In genomic region chr22:24550028-24550901, GRCh38 we compare ENCODE assay signal across 1 cellular context.
TF ChIP-seq lines count a peak whose summit lies in the region.

No MANE protein-coding gene starts in this region.

TF ChIP-seq in HepG2, 621 proteins besides CTCF, POLR2A, EP300 and RAD21 (continues in another document):
- TF ChIP-seq ZFP37 (CRISPR knock-in tag; IDR thresholded peaks at IDR 0.05; ENCODE audit: borderline replicate concordance) (no peak), ATRX (CRISPR knock-in tag; IDR thresholded peaks at IDR 0.05; ENCODE audit: borderline replicate concordance) (no peak), SNAPC5 (CRISPR knock-in tag; IDR thresholded peaks at IDR 0.05; ENCODE audit: borderline replicate concordance) (peak; percentile 85; the same call in 1 of the 2 replicates), NFE2 (CRISPR knock-in tag; IDR thresholded peaks at IDR 0.05) (no peak), ZNF318 (CRISPR knock-in tag; IDR thresholded peaks at IDR 0.05) (no peak), ZNF713 (CRISPR knock-in tag; IDR thresholded peaks at IDR 0.05) (no peak), ZFP62 (CRISPR knock-in tag; IDR thresholded peaks at IDR 0.05) (no peak), ZNF605 (CRISPR knock-in tag; IDR thresholded peaks at IDR 0.05) (peak; percentile 91), CBFB (CRISPR knock-in tag; IDR thresholded peaks at IDR 0.05) (peak; percentile 63), IKZF4 (CRISPR knock-in tag; IDR thresholded peaks at IDR 0.05; ENCODE audit: borderline replicate concordance, low read depth, not compliant biosample characterization) (peak; percentile 4), ZBTB40 (IDR thresholded peaks at IDR 0.05) (no peak), ZBTB40 (CRISPR knock-in tag; IDR thresholded peaks at IDR 0.05) (peak; percentile 57; the same call in 1 of the 2 replicates), ZNF576 (CRISPR knock-in tag; IDR thresholded peaks at IDR 0.05) (0 out of 2 replicates have a peak, but pooled peaks have one; percentile 35), HOXA3 (CRISPR knock-in tag; IDR thresholded peaks at IDR 0.05) (peak; percentile 81; the same call in 1 of the 2 replicates), ZNF562 (CRISPR knock-in tag; IDR thresholded peaks at IDR 0.05; ENCODE audit: borderline replicate concordance) (no peak), TMF1 (CRISPR knock-in tag; IDR thresholded peaks at IDR 0.05; ENCODE audit: low read depth) (no peak), NR2C2 (CRISPR knock-in tag; IDR thresholded peaks at IDR 0.05; ENCODE audit: borderline replicate concordance) (peak; percentile 71), TCF7 (IDR thresholded peaks at IDR 0.05; ENCODE audit: low read depth) (peak; percentile 49), FOXP1 (IDR thresholded peaks at IDR 0.05) (peak; percentile 89), FOXP1 (CRISPR knock-in tag; IDR thresholded peaks at IDR 0.05) (peak; percentile 91), SMAD1 (CRISPR knock-in tag; IDR thresholded peaks at IDR 0.05; ENCODE audit: borderline replicate concordance, low read depth) (0 out of 2 replicates have a peak, but pooled peaks have one; percentile 44), HMGA1 (CRISPR knock-in tag; conservative IDR thresholded peaks at IDR 0.05) (no peak), ZNF138 (CRISPR knock-in tag; IDR thresholded peaks at IDR 0.05; ENCODE audit: low read depth) (no peak), CCDC6 (CRISPR knock-in tag; IDR thresholded peaks at IDR 0.05) (no peak; the same call in 1 of the 2 replicates), ZNF263 (CRISPR knock-in tag; IDR thresholded peaks at IDR 0.05) (no peak), RARA (CRISPR knock-in tag; IDR thresholded peaks at IDR 0.05) (peak; percentile 85), SMC3 (IDR thresholded peaks at IDR 0.05; ENCODE audit: low read length) (0 out of 2 replicates have a peak, but pooled peaks have one; percentile 3), SP140L (CRISPR knock-in tag; IDR thresholded peaks at IDR 0.05; ENCODE audit: borderline replicate concordance) (no peak), ZNF274 (CRISPR knock-in tag; IDR thresholded peaks at IDR 0.05) (no peak), ZNF549 (CRISPR knock-in tag; IDR thresholded peaks at IDR 0.05) (no peak), ZMAT5 (CRISPR knock-in tag; IDR thresholded peaks at IDR 0.05; ENCODE audit: borderline replicate concordance, low read depth) (no peak), GLMP (CRISPR knock-in tag; IDR thresholded peaks at IDR 0.05; ENCODE audit: borderline replicate concordance) (no peak)
- TF ChIP-seq, protein P1, sequence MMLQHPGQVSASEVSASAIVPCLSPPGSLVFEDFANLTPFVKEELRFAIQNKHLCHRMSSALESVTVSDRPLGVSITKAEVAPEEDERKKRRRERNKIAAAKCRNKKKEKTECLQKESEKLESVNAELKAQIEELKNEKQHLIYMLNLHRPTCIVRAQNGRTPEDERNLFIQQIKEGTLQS (CRISPR knock-in tag; IDR thresholded peaks at IDR 0.05): peak; percentile 84
- TF ChIP-seq, protein P2, sequence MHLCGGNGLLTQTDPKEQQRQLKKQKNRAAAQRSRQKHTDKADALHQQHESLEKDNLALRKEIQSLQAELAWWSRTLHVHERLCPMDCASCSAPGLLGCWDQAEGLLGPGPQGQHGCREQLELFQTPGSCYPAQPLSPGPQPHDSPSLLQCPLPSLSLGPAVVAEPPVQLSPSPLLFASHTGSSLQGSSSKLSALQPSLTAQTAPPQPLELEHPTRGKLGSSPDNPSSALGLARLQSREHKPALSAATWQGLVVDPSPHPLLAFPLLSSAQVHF (CRISPR knock-in tag; IDR thresholded peaks at IDR 0.05): no peak
- TF ChIP-seq, protein P3, sequence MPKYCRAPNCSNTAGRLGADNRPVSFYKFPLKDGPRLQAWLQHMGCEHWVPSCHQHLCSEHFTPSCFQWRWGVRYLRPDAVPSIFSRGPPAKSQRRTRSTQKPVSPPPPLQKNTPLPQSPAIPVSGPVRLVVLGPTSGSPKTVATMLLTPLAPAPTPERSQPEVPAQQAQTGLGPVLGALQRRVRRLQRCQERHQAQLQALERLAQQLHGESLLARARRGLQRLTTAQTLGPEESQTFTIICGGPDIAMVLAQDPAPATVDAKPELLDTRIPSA (CRISPR knock-in tag; IDR thresholded peaks at IDR 0.05; ENCODE audit: borderline replicate concordance): no peak
- TF ChIP-seq, protein P4, sequence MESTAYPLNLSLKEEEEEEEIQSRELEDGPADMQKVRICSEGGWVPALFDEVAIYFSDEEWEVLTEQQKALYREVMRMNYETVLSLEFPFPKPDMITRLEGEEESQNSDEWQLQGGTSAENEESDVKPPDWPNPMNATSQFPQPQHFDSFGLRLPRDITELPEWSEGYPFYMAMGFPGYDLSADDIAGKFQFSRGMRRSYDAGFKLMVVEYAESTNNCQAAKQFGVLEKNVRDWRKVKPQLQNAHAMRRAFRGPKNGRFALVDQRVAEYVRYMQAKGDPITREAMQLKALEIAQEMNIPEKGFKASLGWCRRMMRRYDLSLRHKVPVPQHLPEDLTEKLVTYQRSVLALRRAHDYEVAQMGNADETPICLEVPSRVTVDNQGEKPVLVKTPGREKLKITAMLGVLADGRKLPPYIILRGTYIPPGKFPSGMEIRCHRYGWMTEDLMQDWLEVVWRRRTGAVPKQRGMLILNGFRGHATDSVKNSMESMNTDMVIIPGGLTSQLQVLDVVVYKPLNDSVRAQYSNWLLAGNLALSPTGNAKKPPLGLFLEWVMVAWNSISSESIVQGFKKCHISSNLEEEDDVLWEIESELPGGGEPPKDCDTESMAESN (CRISPR knock-in tag; conservative IDR thresholded peaks at IDR 0.05): no peak; the same call in none of the 2 replicates
